8 cellular contexts compared by ENCODE assay signal in genomic region chr6:27133281-27134227, GRCh38.
DNase-seq lines count a peak whose midpoint lies in the region; ATAC-seq and TF ChIP-seq lines count a peak whose summit lies in the region.

No MANE protein-coding gene starts in this region.

- H3K79me1 ChIP-seq in neuronal stem cell (ENCODE audit: low read depth, low read length) = no peaks in the 10 kb centered on the region

- ATAC-seq in HG03280 (IDR thresholded peaks at IDR 0.05; ENCODE audit: unreplicated experiment) (peak; percentile 25), aorta (ENCODE audit: low FRiP score) (peak; percentile 53)

- H3K36me3 ChIP-seq in PC-9 (ENCODE audit: low read depth) = no peaks in the 10 kb centered on the region
- no peaks in the 10 kb centered on the region for H3K36me3 ChIP-seq in neuronal stem cell (replicated peaks in 1 of 2; ENCODE audit: control insufficient read depth in 2 of 2, insufficient read depth in 2 of 2, low read length in 2 of 2)
- H3K36me3 ChIP-seq in aorta (ENCODE audit: control insufficient read depth in 1 of 2, insufficient read depth in 2 of 2, low read length in 1 of 2) = no peaks in the 10 kb centered on the region

- peak overlapping the region; percentile 95 for H3K9ac ChIP-seq in neuronal stem cell (ENCODE audit: low read depth, low read length, poor library complexity)

- H3K27ac ChIP-seq in PC-9 (peak overlapping the region; percentile 73), neuronal stem cell (replicated peaks; ENCODE audit: low read length) (peak overlapping the region; percentile 95), aorta (ENCODE audit: low read depth in 1 of 2, low read length in 2 of 2) (peak overlapping the region; percentile 17 to 60)

- no peak overlapping the region for H2BK120ac ChIP-seq in neuronal stem cell (ENCODE audit: low read depth, low read length)

- BruUV-seq in PC-9 (replicated peaks; lab: Mats Ljungman, UMichigan) = TSS peak; percentile 88

- DNase-seq in GM03348 (ENCODE audit: low spot score) (peak; percentile 51), PC-9 (peak; percentile 65 to 75), fibroblast of mammary gland (ENCODE audit: low read depth) (peak; percentile 81), neuronal stem cell (ENCODE audit: low spot score) (no peak), aorta (peak; percentile 84 to 88), epidermal melanocyte (ENCODE audit: insufficient read length, low spot score) (no peak)
- peak; percentile 78 to 86 for DNase-seq in activated T-cell treated with anti-CD3 and anti-CD28 coated beads, Interleukin-2, amount 50 U/mL, for 48 hours

- peak overlapping the region; percentile 39 for H3K14ac ChIP-seq in neuronal stem cell (ENCODE audit: low read length)

- H3K4me3 ChIP-seq in PC-9 (peak overlapping the region; percentile 74), fibroblast of mammary gland (ENCODE audit: control insufficient read depth, low read depth, low read length) (peak overlapping the region; percentile 75), neuronal stem cell (ENCODE audit: low read length in 2 of 2) (peak overlapping the region; percentile 62 to 98), aorta (ENCODE audit: low read length in 2 of 2) (peak overlapping the region; percentile 13 to 33)

- peak overlapping the region; percentile 100 for H3K23ac ChIP-seq in neuronal stem cell (ENCODE audit: low read depth, low read length, poor library complexity)

- H2BK5ac ChIP-seq in neuronal stem cell (ENCODE audit: low read length) = no peak overlapping the region

- no peak overlapping the region for H2BK12ac ChIP-seq in neuronal stem cell (ENCODE audit: low read length)

- intact Hi-C loops in PC-9 (cut with micrococcal nuclease; ENCODE audit: unreplicated experiment) (loop anchor here (2.0 to 10.0 kb wide), 4 partner anchors 675 to 1101 kb away; a partner anchor contains a TSS), aorta (cut with DNase I) (loop anchor here (2.0 to 10.0 kb wide), 6 partner anchors 13 to 1204 kb away; partner anchors contain the start of genes ZNF184 (in 1 of the 2) and ZSCAN31 (in 1 of the 2))

- CTCF ChIA-PET in PC-9 (lab: Charles Lee) = interaction anchor here (0.6 kb wide), 3 partner anchors 631 to 1223 kb away, joined by 3 read pairs; no protein-coding TSS in a partner anchor

- peaks cover 40% of the 10 kb centered on the region for H3F3A ChIP-seq in PC-9 (ENCODE audit: insufficient read depth, low read depth)

- TF ChIP-seq CTCF in PC-9 (conservative IDR thresholded peaks at IDR 0.05) = 0 out of 2 replicates have a peak, but pooled peaks have one; percentile 16
- no peak for TF ChIP-seq CTCF in fibroblast of mammary gland (conservative IDR thresholded peaks at IDR 0.05; ENCODE audit: control insufficient read depth, insufficient read depth, low read depth, low read length)

- H3K4me1 ChIP-seq in PC-9 (replicated peaks; ENCODE audit: insufficient read depth) = peaks cover 17% of the 10 kb centered on the region
- peaks cover 2 to 6% of the 10 kb centered on the region in 2 donors for H3K4me1 ChIP-seq in neuronal stem cell (ENCODE audit: control insufficient read depth in 2 of 2, insufficient read depth in 1 of 2, low read depth in 1 of 2, low read length in 2 of 2)
- H3K4me1 ChIP-seq in aorta (ENCODE audit: control insufficient read depth in 1 of 2, insufficient read depth in 2 of 2, low read length in 2 of 2) = no peaks in the 10 kb centered on the region

- peak overlapping the region; percentile 87 for H3K4me2 ChIP-seq in PC-9
- H3K4me2 ChIP-seq in neuronal stem cell (ENCODE audit: insufficient read depth, low read length, poor library complexity, severe bottlenecking) = peak overlapping the region; percentile 81

- H3K9me2 ChIP-seq in PC-9 (ENCODE audit: insufficient read depth) = no peaks in the 10 kb centered on the region

- H3K9me3 ChIP-seq in PC-9 (ENCODE audit: insufficient read depth, low read depth) (0 out of 2 replicates have a peak, but pooled peaks cover 3% of the 10 kb centered on the region), neuronal stem cell (replicated peaks in 1 of 2; ENCODE audit: control insufficient read depth in 2 of 2, insufficient read depth in 1 of 2, low read depth in 1 of 2, low read length in 2 of 2) (no peaks in the 10 kb centered on the region), aorta (ENCODE audit: control insufficient read depth, low read length) (no peaks in the 10 kb centered on the region)

- WGBS in neuronal stem cell (ENCODE audit: extremely low coverage in 2 of 2, insufficient read length in 2 of 2, insufficient replicate concordance in 1 of 2), 2 donors = no CpG with 5 or more reads among the region's 43 CpGs
- 1 to 2% methylated on average over 43 of the region's 43 CpGs for WGBS in aorta, 2 donors

- POLR2A ChIA-PET in PC-9 (lab: Charles Lee; ENCODE audit: unreplicated experiment) = interaction anchor here (0.5 to 3.8 kb wide), 13 partner anchors 10 to 1073 kb away, joined by 3 to 202 read pairs (median 4); a partner anchor contains a TSS

- H3K27me3 ChIP-seq in PC-9 (ENCODE audit: insufficient read depth, low read depth) (no peaks in the 10 kb centered on the region), neuronal stem cell (ENCODE audit: control insufficient read depth in 3 of 3, insufficient read depth in 3 of 3, low read depth in 1 of 3, low read length in 3 of 3) (no peaks in the 10 kb centered on the region), aorta (ENCODE audit: control insufficient read depth in 1 of 2, insufficient read depth in 2 of 2, low read length in 1 of 2) (peaks cover 0 to 3% of the 10 kb centered on the region in 2 donors)

- no peak overlapping the region for H4K8ac ChIP-seq in neuronal stem cell (ENCODE audit: low read depth, low read length)

- H2AFZ ChIP-seq in PC-9 = peak overlapping the region; percentile 68
- no peak overlapping the region for H2AFZ ChIP-seq in neuronal stem cell (ENCODE audit: low read length)

- H2AK5ac ChIP-seq in neuronal stem cell (ENCODE audit: low read depth, low read length) = peak overlapping the region; percentile 21

- H4K91ac ChIP-seq in neuronal stem cell (ENCODE audit: low read depth, low read length, poor library complexity) = no peak overlapping the region

- no peak overlapping the region for H3K4ac ChIP-seq in neuronal stem cell (ENCODE audit: low read length)

- no peak overlapping the region for H2BK15ac ChIP-seq in neuronal stem cell (ENCODE audit: low read length)

- H3K79me2 ChIP-seq in PC-9 (ENCODE audit: low read depth) = no peaks in the 10 kb centered on the region

- no peaks in the 10 kb centered on the region for H4K20me1 ChIP-seq in PC-9 (ENCODE audit: insufficient read depth)

- H3K18ac ChIP-seq in neuronal stem cell (ENCODE audit: low read length) = peak overlapping the region; percentile 78

Comparison
In these comparisons a context has a peak if more than half of its experiments do, and no peak if none do; other contexts are left out.
1. DNase-seq: peak in GM03348 (single experiment), PC-9 (2 of 2), activated T-cell treated with anti-CD3 and anti-CD28 coated beads, Interleukin-2, amount 50 U/mL, for 48 hours (2 of 2), fibroblast of mammary gland (single experiment) and aorta (2 of 2); none in neuronal stem cell (single experiment) and epidermal melanocyte (single experiment).
2. H3K27ac ChIP-seq: peak in every context shown above with its lines; median percentile 95 in neuronal stem cell; 73 in PC-9; 38 in aorta.
3. H3K4me3 ChIP-seq: peak in every context shown above with its lines; median percentile 80 in neuronal stem cell; 75 in fibroblast of mammary gland; 74 in PC-9; 23 in aorta.